In the genomic region with DNA sequence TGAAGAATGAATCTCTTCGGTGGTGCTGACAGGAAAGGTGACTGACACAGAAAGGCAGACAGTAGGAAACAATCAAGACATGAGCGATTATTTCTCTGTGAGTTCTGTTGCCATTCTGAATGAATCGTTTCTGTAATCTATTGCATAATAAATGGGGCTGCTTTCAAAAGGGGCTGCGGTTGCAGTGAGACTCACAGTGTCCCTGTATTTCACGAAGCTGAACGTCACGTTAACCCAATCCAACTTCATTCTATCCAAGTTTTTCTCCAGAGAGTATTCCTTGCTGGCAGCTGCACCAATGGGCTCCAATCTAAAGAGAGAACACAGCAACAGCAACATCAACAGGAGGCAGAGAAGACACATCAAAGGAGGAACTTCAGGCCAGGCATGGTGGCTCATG, we compare ENCODE assay signal across 19 cellular contexts.
"Had no signal": no experiment of that assay in that cellular context is flagged by ENCODE, and none has a peak within 500 bp of the region (broad histone marks: within the 10 kb centered on the region; RNA-seq: fewer than 3 reads in every experiment).

No MANE protein-coding gene starts in this region.

- H3K4me1 ChIP-seq: suprapubic skin had no signal

- ATAC-seq: esophagus mucosa; natural killer cell treated with Interleukin-12 subunit alpha and Interleukin-12 subunit beta and Interleukin-15 and Interleukin-18, amount 100 ng/mL, for 72 hours; sciatic nerve; WTC11 had no signal

- H3K27ac ChIP-seq: coronary artery, suprapubic skin had no signal

- DNase-seq: activated CD4-positive, alpha-beta memory T cell treated with anti-CD3 and anti-CD28 coated beads, Interleukin-2, amount 10 ng/mL, durations not matched to agents 7 days and 5 days; activated CD4-positive, alpha-beta T cell treated with anti-CD3 and anti-CD28 coated beads for 4 hours; activated effector memory CD4-positive, alpha-beta T cell treated with anti-CD3 and anti-CD28 coated beads, Interleukin-2, amount 50 U/mL, for 16 hours; activated T-cell treated with anti-CD3 and anti-CD28 coated beads, Interleukin-2, amount 50 U/mL, for 48 hours; amniotic stem cell; central memory CD4-positive, alpha-beta T cell; foreskin fibroblast; glutamatergic neuron; hypothalamus; mesendoderm; occipital lobe; T-helper 2 cell had no signal

- H3K36me3 ChIP-seq: suprapubic skin had no signal

- FAIRE-seq: TTC549 had no signal

- H3K9me3 ChIP-seq: suprapubic skin had no signal

- H3K4me3 ChIP-seq: coronary artery, suprapubic skin had no signal

- H3K27me3 ChIP-seq: suprapubic skin had no signal
